In the genomic region with DNA sequence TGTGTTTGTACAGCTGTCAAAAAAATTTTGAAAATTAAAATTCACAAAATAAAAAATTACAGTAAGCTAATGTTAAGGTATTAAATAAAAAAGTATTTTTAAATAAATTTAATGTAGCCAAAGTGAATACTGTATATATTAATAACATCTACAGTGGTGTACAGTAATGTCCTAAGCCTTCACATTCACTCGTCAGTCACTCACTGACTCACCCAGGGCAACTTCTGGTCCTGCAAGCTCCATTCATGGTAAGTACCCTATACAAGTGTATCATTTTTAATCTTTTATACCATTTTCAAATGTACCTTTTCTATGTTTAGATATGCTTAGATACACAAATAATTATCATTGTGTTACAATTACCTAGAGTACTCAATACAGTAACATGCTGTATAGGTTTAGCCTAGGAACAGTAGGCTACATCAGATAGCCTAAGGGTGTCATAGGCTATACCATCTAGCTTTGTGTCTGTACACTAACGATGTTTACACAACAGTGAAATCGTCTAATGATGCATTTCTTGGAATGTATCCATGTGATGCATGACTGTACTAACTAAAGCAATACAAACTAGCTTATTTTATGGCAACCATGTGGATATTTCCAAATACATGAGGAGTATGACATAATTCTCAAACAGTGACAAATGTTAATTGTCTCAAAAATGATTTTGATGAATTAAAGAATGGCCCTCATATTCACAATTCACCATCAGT, we compare ENCODE assay signal across 13 cellular contexts. TPM values are rescaled to one million over a fixed set of nuclear protein-coding genes. Genes with fewer than 3 reads are reported as not detected.
A peak's percentile ranks its signal among the peaks of the same experiment; 100 is the strongest.
DNase-seq lines count a peak whose midpoint lies in the region; TF ChIP-seq lines count a peak whose summit lies in the region.
"Had no signal": no experiment of that assay in that cellular context is flagged by ENCODE, and none has a peak within 500 bp of the region (broad histone marks: within the 10 kb centered on the region; RNA-seq: fewer than 3 reads in every experiment).

No MANE protein-coding gene starts in this region.

- H3K9me3 ChIP-seq in osteoblast (ENCODE audit: low read depth, low read length): no peaks in the 10 kb centered on the region
- H3K9me3 ChIP-seq: tibial nerve had no signal

- in situ Hi-C loops in brain microvascular endothelial cell (cut with HindIII; ENCODE audit: low pct_ligation_motif_present, low sequenced_read_pairs): no loop called here

- H3K79me2 ChIP-seq in osteoblast (ENCODE audit: insufficient read depth, low read length): no peaks in the 10 kb centered on the region

- H3K27me3 ChIP-seq in brain microvascular endothelial cell (replicated peaks): no peaks in the 10 kb centered on the region
- no peaks in the 10 kb centered on the region for H3K27me3 ChIP-seq in osteoblast (ENCODE audit: insufficient read depth, low read length)
- H3K27me3 ChIP-seq: tibial nerve had no signal

- H3K36me3 ChIP-seq in brain microvascular endothelial cell (replicated peaks) (no peaks in the 10 kb centered on the region), osteoblast (ENCODE audit: insufficient read depth, low read length) (no peaks in the 10 kb centered on the region)

- H3K27ac ChIP-seq in brain microvascular endothelial cell (no peak overlapping the region), osteoblast (ENCODE audit: low read depth, low read length) (peak overlapping the region; percentile 50)
- H3K27ac ChIP-seq: tibial nerve had no signal

- TF ChIP-seq CTCF in brain microvascular endothelial cell (IDR thresholded peaks at IDR 0.05; ENCODE audit: low read depth, low read length, missing control alignments) (no peak), osteoblast (IDR thresholded peaks at IDR 0.05; ENCODE audit: extremely low read depth, low read depth, low read length) (no peak)

- no peak overlapping the region for H3K4me2 ChIP-seq in osteoblast (ENCODE audit: insufficient read depth, low read length)

- no peaks in the 10 kb centered on the region for H4K20me1 ChIP-seq in osteoblast (ENCODE audit: insufficient read depth, low read length)

- DNase-seq in DMS153 (lab: John Stamatoyannopoulos, UW) (peak; percentile 45), DMS153 treated with DMSO at 0.1 percent for 48 hours (lab: John Stamatoyannopoulos, UW; ENCODE audit: unreplicated experiment) (no peak), NCI-H1105 treated with DMSO at 0.1 percent for 48 hours (lab: John Stamatoyannopoulos, UW) (peak; percentile 40), brain microvascular endothelial cell (peak; percentile 29), osteoblast (ENCODE audit: insufficient read length, low spot score, missing footprints) (peak; percentile 72), NCI-H2107 (lab: John Stamatoyannopoulos, UW) (no peak), hypothalamus (lab: John Stamatoyannopoulos, UW) (no peak), NCI-H526 (lab: John Stamatoyannopoulos, UW) (no peak)
- DNase-seq: 8988T; activated T-cell treated with anti-CD3 and anti-CD28 coated beads, Interleukin-2, amount 50 U/mL, for 1 hour; MM.1S; right cardiac atrium had no signal

- H3K4me3 ChIP-seq in brain microvascular endothelial cell (ENCODE audit: low read depth, low read length) (no peak overlapping the region), osteoblast (ENCODE audit: insufficient read depth, low read length) (no peak overlapping the region)
- H3K4me3 ChIP-seq: tibial nerve had no signal

- no peak overlapping the region for H2AFZ ChIP-seq in osteoblast (ENCODE audit: low read length)

- peaks cover 5% of the 10 kb centered on the region for H3K4me1 ChIP-seq in osteoblast (ENCODE audit: insufficient read depth, low read length)

RNA-seq across cellular contexts. Expression of a gene that starts 13.7 kb away (rescaled TPM):
- 14.4 and 19.5 TPM in 2 replicates for total RNA-seq in osteoblast

Comparison
In these comparisons a context has a peak if more than half of its experiments do, and no peak if none do; other contexts are left out.
1. DNase-seq: peak in DMS153 (single experiment), NCI-H1105 treated with DMSO at 0.1 percent for 48 hours (single experiment), brain microvascular endothelial cell (single experiment) and osteoblast (single experiment); none in DMS153 treated with DMSO at 0.1 percent for 48 hours (single experiment), NCI-H2107 (single experiment), hypothalamus (0 of 51) and NCI-H526 (0 of 2).